Comparison of ENCODE assay signal across 9 cellular contexts in the genomic region with DNA sequence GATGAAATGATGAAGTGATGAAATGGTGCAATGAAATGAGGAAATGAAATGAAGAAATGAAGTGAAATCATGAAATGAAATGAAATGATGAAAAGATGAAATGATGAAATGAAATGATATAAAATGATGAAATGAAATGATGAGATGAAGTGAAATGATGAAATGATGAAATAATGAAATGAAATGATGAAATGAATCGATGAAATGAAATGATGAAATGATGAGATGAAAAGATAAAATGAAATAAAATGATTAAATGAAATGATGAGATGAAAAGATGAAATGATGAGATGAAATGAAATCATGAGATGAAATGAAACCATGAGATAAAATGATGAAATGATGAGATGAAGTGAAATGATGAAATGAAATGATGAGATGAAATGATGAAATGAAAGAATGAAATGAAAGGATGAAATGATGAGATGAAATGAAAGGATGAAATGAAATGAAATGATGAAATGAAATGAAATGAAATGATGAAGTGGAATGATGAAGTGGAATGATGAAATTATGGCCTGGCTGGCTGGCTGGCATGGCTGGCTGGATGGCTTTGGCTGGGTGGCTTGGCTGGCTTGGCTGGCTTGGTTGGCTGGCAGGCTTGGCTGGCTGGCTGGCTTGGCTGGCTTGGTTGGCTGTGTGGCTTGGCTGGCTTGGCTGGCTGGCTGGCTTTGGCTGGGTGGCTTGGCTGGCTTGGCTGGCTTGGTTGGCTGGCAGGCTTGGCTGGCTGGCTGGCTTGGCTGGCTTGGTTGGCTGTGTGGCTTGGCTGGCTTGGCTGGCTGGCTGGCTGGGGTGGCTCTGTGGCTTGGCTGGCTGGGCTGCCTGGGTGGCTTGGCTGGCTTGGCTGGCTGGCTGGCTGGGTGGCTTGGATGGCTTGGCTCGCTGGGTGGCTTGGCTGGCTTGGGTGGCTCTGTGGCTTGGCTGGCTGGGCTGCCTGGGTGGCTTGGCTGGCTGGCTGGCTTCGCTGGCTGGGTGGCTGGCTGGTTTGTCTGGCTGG. TPM values are rescaled to one million over a fixed set of nuclear protein-coding genes. Genes with fewer than 3 reads are reported as not detected.
"Had no signal": no experiment of that assay in that cellular context is flagged by ENCODE, and none has a peak within 500 bp of the region (broad histone marks: within the 10 kb centered on the region; RNA-seq: fewer than 3 reads in every experiment).

No MANE protein-coding gene starts in this region.

RNA-seq across cellular contexts. Expression of a gene that starts 32.0 kb away (rescaled TPM):
- total RNA-seq: activated T-helper 17 cell treated with anti-CD3 and anti-CD28 coated beads, Interleukin-2, amount 50 U/mL, for 72 hours; bronchial epithelial cell; gastroesophageal sphincter; left colon; natural killer cell treated with Interleukin-12 subunit alpha and Interleukin-12 subunit beta and Interleukin-15 and Interleukin-18, amount 100 ng/mL, for 72 hours; pulmonary artery endothelial cell; smooth muscle cell; T-helper 1 cell treated with Interleukin-12 subunit alpha and Interleukin-12 subunit beta and Interleukin-4 antibody, amounts not matched to agents 30 ng/mL and 1 ng/mL, for 36 hours; thoracic aorta had no signal
- polyA plus RNA-seq: smooth muscle cell had no signal
